28 cellular contexts compared by ENCODE assay signal in genomic region chr11:44010789-44011251, GRCh38. TPM values are rescaled to one million over a fixed set of nuclear protein-coding genes. Genes with fewer than 3 reads are reported as not detected.
DNase-seq lines count a peak whose midpoint lies in the region; ATAC-seq, FAIRE-seq and TF ChIP-seq lines count a peak whose summit lies in the region.
"Had no signal": no experiment of that assay in that cellular context is flagged by ENCODE, and none has a peak within 500 bp of the region (broad histone marks: within the 10 kb centered on the region; RNA-seq: fewer than 3 reads in every experiment).

No MANE protein-coding gene starts in this region.

- H3K36me3 ChIP-seq in IMR-90 (ENCODE audit: control insufficient read depth, insufficient read depth, low read length) (no peaks in the 10 kb centered on the region), kidney (ENCODE audit: control insufficient read depth in 1 of 2, insufficient read depth in 2 of 2, low read length in 2 of 2) (no peaks in the 10 kb centered on the region)
- H3K36me3 ChIP-seq: esophagus squamous epithelium, SJSA1 had no signal

- dilution Hi-C loops in IMR-90 (cut with HindIII; ENCODE audit: low sequenced_read_pairs, unreplicated experiment) = no loop called here

- no peaks in the 10 kb centered on the region for H4K20me1 ChIP-seq in IMR-90 (ENCODE audit: insufficient read depth, low read length)

- H3K56ac ChIP-seq in IMR-90 (ENCODE audit: extremely low read depth, insufficient read depth, low read length) = no peak overlapping the region

- H2BK5ac ChIP-seq in IMR-90 (ENCODE audit: low read depth, low read length, poor library complexity, severe bottlenecking) = no peak overlapping the region

- H3K18ac ChIP-seq in IMR-90 (ENCODE audit: low read depth, low read length) = no peak overlapping the region

- TF ChIP-seq CTCF in IMR-90 (conservative IDR thresholded peaks at IDR 0.05; ENCODE audit: low read depth, low read length) (no peak), fibroblast of the aortic adventitia (IDR thresholded peaks at IDR 0.05; ENCODE audit: insufficient read depth, low read length) (no peak), kidney (IDR thresholded peaks at IDR 0.05; ENCODE audit: borderline replicate concordance, extremely low read depth, insufficient read depth) (no peak)

- no peak for TF ChIP-seq POLR2A in IMR-90 (IDR thresholded peaks at IDR 0.05; ENCODE audit: low read depth, low read length)

- no peak overlapping the region for H3K4ac ChIP-seq in IMR-90 (ENCODE audit: low read depth, low read length)

- 64% methylated on average over 3 of the region's 4 CpGs; no CpG with 5 or more reads in 1 of the 2 experiments for WGBS in IMR-90 (ENCODE audit: extremely low coverage in 2 of 2, insufficient read length in 1 of 2), 2 experiments

- no peak overlapping the region for H4K5ac ChIP-seq in IMR-90 (ENCODE audit: low read depth, low read length)

- H2AK9ac ChIP-seq in IMR-90 (replicated peaks; ENCODE audit: low read depth, low read length, poor library complexity) = no peak overlapping the region

- CTCF ChIA-PET in IMR-90 (lab: Yijun Ruan, JAX) = no interaction called here

- no peak overlapping the region for H2BK20ac ChIP-seq in IMR-90 (ENCODE audit: low read depth, low read length)

- no peak for FAIRE-seq in kidney (lab: Jason Lieb, UNC)
- FAIRE-seq: D721Med, H1, keratinocyte, RCC 7860, TTC549 had no signal

- 0 out of 2 replicates have a peak, but pooled peaks cover 3% of the 10 kb centered on the region for H3K4me1 ChIP-seq in IMR-90 (ENCODE audit: control insufficient read depth, insufficient read depth, low read length)
- peaks cover 0 to 4% of the 10 kb centered on the region in 2 donors for H3K4me1 ChIP-seq in kidney (ENCODE audit: control insufficient read depth in 1 of 2, insufficient read depth in 1 of 2, low read depth in 1 of 2, low read length in 2 of 2)
- H3K4me1 ChIP-seq: esophagus squamous epithelium had no signal

- H4K8ac ChIP-seq in IMR-90 (ENCODE audit: low read depth in 2 of 2, low read length in 2 of 2) = no peak overlapping the region

- no peak overlapping the region for H3K4me2 ChIP-seq in IMR-90 (ENCODE audit: low read depth, low read length)

- no peak overlapping the region for H3K23ac ChIP-seq in IMR-90 (ENCODE audit: low read depth, low read length)

- H2AFZ ChIP-seq in IMR-90 (replicated peaks; ENCODE audit: low read length, poor library complexity) = no peak overlapping the region

- ATAC-seq in IMR-90 (ENCODE audit: low read depth) (peak; percentile 52), HG03521 (IDR thresholded peaks at IDR 0.05; ENCODE audit: unreplicated experiment) (no peak), GM21528 (IDR thresholded peaks at IDR 0.05; ENCODE audit: low FRiP score, unreplicated experiment) (no peak)
- ATAC-seq: mucosa of descending colon had no signal

- no peak overlapping the region for H2AK5ac ChIP-seq in IMR-90 (ENCODE audit: low read depth, low read length)

- in situ Hi-C loops in IMR-90 (cut with MboI; ENCODE audit: low sequenced_read_pairs) = no loop called here

- H3K9me3 ChIP-seq in IMR-90 (ENCODE audit: control insufficient read depth, insufficient read depth, low read length) (no peaks in the 10 kb centered on the region), kidney (ENCODE audit: control insufficient read depth in 1 of 2, low read length in 2 of 2) (no peaks in the 10 kb centered on the region)
- H3K9me3 ChIP-seq: esophagus squamous epithelium, mucosa of descending colon, SJSA1 had no signal

- peak; percentile 9 for DNase-seq in D341Med (ENCODE audit: low spot score)
- peak; percentile 48 for DNase-seq in IMR-90
- DNase-seq in fibroblast of the aortic adventitia (ENCODE audit: low read depth) = peak; percentile 53
- peak; percentile 70 for DNase-seq in stromal cell of bone marrow (ENCODE audit: low read depth)
- DNase-seq in kidney = no peak
- DNase-seq in NCI-H1048 (lab: John Stamatoyannopoulos, UW) = no peak
- DNase-seq: ACHN; activated T-cell treated with anti-CD3 and anti-CD28 coated beads, Interleukin-2, amount 50 U/mL, for 24 hours; EL; esophagus squamous epithelium; mucosa of descending colon; NCI-H1092 treated with DMSO at 0.1 percent for 48 hours; NCI-H1930; NCI-H69; T-helper 1 cell had no signal

- H3K4me3 ChIP-seq in IMR-90 (ENCODE audit: insufficient read depth, low read depth, low read length) (no peak overlapping the region), fibroblast of the aortic adventitia (ENCODE audit: low read depth, low read length) (no peak overlapping the region), kidney (ENCODE audit: low read length in 2 of 2) (no peak overlapping the region)
- H3K4me3 ChIP-seq: esophagus squamous epithelium, mucosa of descending colon, SJSA1 had no signal

- no peak overlapping the region for H4K91ac ChIP-seq in IMR-90 (ENCODE audit: insufficient read depth, low read depth, low read length)

- H3K9ac ChIP-seq in IMR-90 (ENCODE audit: low read depth, low read length) (no peak overlapping the region), kidney (ENCODE audit: low read length in 2 of 2) (no peak overlapping the region)

- intact Hi-C loops in IMR-90 (cut with micrococcal nuclease) (no loop called here), kidney (cut with DNase I) (no loop called here)

- no peak overlapping the region for H3K14ac ChIP-seq in IMR-90 (replicated peaks; ENCODE audit: low read depth, low read length)

- H3K79me1 ChIP-seq in IMR-90 (ENCODE audit: low read depth in 1 of 2, low read length in 2 of 2) = no peaks in the 10 kb centered on the region

- TF ChIP-seq RAD21 in IMR-90 (IDR thresholded peaks at IDR 0.05; ENCODE audit: low read length) = no peak

- no TSS peak for BruUV-seq in IMR-90 (replicated peaks; lab: Mats Ljungman, UMichigan)

- no peaks in the 10 kb centered on the region for H3K27me3 ChIP-seq in IMR-90 (ENCODE audit: control insufficient read depth, insufficient read depth, low read length)
- H3K27me3 ChIP-seq: esophagus squamous epithelium, SJSA1 had no signal

- no peak overlapping the region for H2BK120ac ChIP-seq in IMR-90 (ENCODE audit: low read depth, low read length)

- H3K27ac ChIP-seq in IMR-90 (ENCODE audit: insufficient read depth, low read length) (no peak overlapping the region), kidney (ENCODE audit: low read depth in 2 of 2, low read length in 2 of 2) (no peak overlapping the region)
- H3K27ac ChIP-seq: esophagus squamous epithelium, HL-60, SJSA1 had no signal

- H2BK15ac ChIP-seq in IMR-90 (ENCODE audit: low read depth, low read length) = no peak overlapping the region

- POLR2A ChIA-PET in IMR-90 (lab: Charles Lee; ENCODE audit: unreplicated experiment) = no interaction called here

- H3K9me1 ChIP-seq in IMR-90 (ENCODE audit: insufficient read depth, low read length) = no peaks in the 10 kb centered on the region

TF ChIP-seq in IMR-90, 13 proteins besides CTCF, POLR2A, EP300 and RAD21:
- TF ChIP-seq MAZ (IDR thresholded peaks at IDR 0.05; ENCODE audit: borderline replicate concordance, low read depth, low read length) = no peak
- TF ChIP-seq MXI1 (IDR thresholded peaks at IDR 0.05; ENCODE audit: borderline replicate concordance, low read depth, low read length) = no peak
- TF ChIP-seq CEBPB (IDR thresholded peaks at IDR 0.05; ENCODE audit: low read depth, low read length) = no peak
- TF ChIP-seq CHD1 (IDR thresholded peaks at IDR 0.05; ENCODE audit: low read depth, low read length) = no peak
- no peak for TF ChIP-seq MAFK (IDR thresholded peaks at IDR 0.05; ENCODE audit: low read depth, low read length)
- no peak for TF ChIP-seq FOS (IDR thresholded peaks at IDR 0.05; ENCODE audit: low read depth, low read length)
- TF ChIP-seq BHLHE40 (IDR thresholded peaks at IDR 0.05; ENCODE audit: low read depth, low read length) = no peak
- TF ChIP-seq RCOR1 (IDR thresholded peaks at IDR 0.05; ENCODE audit: insufficient replicate concordance, low read length) = no peak
- no peak for TF ChIP-seq USF2 (IDR thresholded peaks at IDR 0.05; ENCODE audit: low read depth, low read length)

RNA-seq across cellular contexts. Expression of gene ACCSL, which starts 37.0 kb away (rescaled TPM):
- total RNA-seq in IMR-90 (2012; rRNA removed) = not detected in 2 replicates
- not detected in 2 replicates for polyA plus RNA-seq in IMR-90 (2012; rRNA removed)
- not detected in 2 replicates for polyA plus RNA-seq in IMR-90 (2012; cell fraction: cytosol; rRNA removed)
- polyA plus RNA-seq in IMR-90 (2012; cell fraction: nucleus; rRNA removed; ENCODE audit: low replicate concordance) = not detected in 2 replicates
- not detected in 2 replicates for total RNA-seq in fibroblast of the aortic adventitia (ENCODE audit: low replicate concordance)
- total RNA-seq in kidney = not detected
- not detected for polyA plus RNA-seq in kidney (ENCODE audit: insufficient read depth, low read depth, low replicate concordance)
- total RNA-seq: esophagus squamous epithelium, H1, LHCN-M2, mucosa of descending colon, neural crest cell, progenitor cell of endocrine pancreas had no signal
- polyA plus RNA-seq: adipose tissue, H1, keratinocyte had no signal

RNA-seq across cellular contexts. Expression of gene ACCS, which starts 55.2 kb away (rescaled TPM):
- total RNA-seq in IMR-90 (2012; rRNA removed) = 1.4 and 1.8 TPM in 2 replicates
- 6.0 and 7.3 TPM in 2 replicates for polyA plus RNA-seq in IMR-90 (2012; rRNA removed)
- 2.0 and 2.8 TPM in 2 replicates for polyA plus RNA-seq in IMR-90 (2012; cell fraction: cytosol; rRNA removed)
- polyA plus RNA-seq in IMR-90 (2012; cell fraction: nucleus; rRNA removed; ENCODE audit: low replicate concordance) = 83.3 and 91.5 TPM in 2 replicates
- total RNA-seq in fibroblast of the aortic adventitia (ENCODE audit: low replicate concordance) = 10.8 and 39.4 TPM in 2 replicates
- total RNA-seq in kidney = 39.0 TPM
- 11.4 TPM for polyA plus RNA-seq in kidney (ENCODE audit: insufficient read depth, low read depth, low replicate concordance)

Comparison
In these comparisons a context has a peak if more than half of its experiments do, and no peak if none do; other contexts are left out.
1. DNase-seq: peak in D341Med (single experiment), IMR-90 (single experiment), fibroblast of the aortic adventitia (single experiment) and stromal cell of bone marrow (single experiment); none in kidney (single experiment) and NCI-H1048 (single experiment).